In the genomic region with DNA sequence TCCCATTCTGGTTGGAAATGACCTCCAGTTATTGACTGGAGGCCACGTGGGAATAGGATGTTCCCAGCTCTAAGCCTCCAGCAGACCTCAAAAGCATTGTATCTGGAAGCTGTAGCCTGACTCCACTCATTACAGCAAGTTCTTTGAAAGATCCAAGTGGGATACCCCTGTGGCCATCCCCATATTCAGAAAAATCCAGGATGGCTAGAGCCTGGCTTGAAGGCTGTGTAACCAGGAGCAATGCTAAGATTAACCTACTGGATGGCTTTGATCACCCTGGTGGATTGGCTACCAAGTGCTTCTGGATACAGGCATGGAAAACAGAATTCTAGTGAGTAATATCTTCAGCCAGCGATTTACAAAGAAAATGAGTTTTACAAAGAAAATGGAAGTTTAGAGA, we compare ENCODE assay signal across 2 cellular contexts.
A peak's percentile ranks its signal among the peaks of the same experiment; 100 is the strongest.
TF ChIP-seq lines count a peak whose summit lies in the region.

No MANE protein-coding gene starts in this region.

TF ChIP-seq in HepG2, 621 proteins besides CTCF, POLR2A, EP300 and RAD21:
- TF ChIP-seq AGO2 (optimal IDR thresholded peaks at IDR 0.05; ENCODE audit: low read depth, low read length) (peak; percentile 35), ZSCAN20 (CRISPR knock-in tag; IDR thresholded peaks at IDR 0.05; ENCODE audit: borderline replicate concordance) (no peak), ZNF331 (CRISPR knock-in tag; IDR thresholded peaks at IDR 0.05) (no peak), ZNF7 (CRISPR knock-in tag; IDR thresholded peaks at IDR 0.05) (no peak), PPARG (CRISPR knock-in tag; conservative IDR thresholded peaks at IDR 0.05) (no peak), NR1H2 (CRISPR knock-in tag; IDR thresholded peaks at IDR 0.05; ENCODE audit: borderline replicate concordance, low read depth) (no peak), ZNF12 (CRISPR knock-in tag; IDR thresholded peaks at IDR 0.05) (no peak), SMAD9 (CRISPR knock-in tag; IDR thresholded peaks at IDR 0.05) (no peak), RBM22 (optimal IDR thresholded peaks at IDR 0.05; ENCODE audit: low read length) (peak; percentile 93), ZNF337 (CRISPR knock-in tag; IDR thresholded peaks at IDR 0.05; ENCODE audit: borderline replicate concordance, low read depth) (no peak), ZNF335 (CRISPR knock-in tag; IDR thresholded peaks at IDR 0.05) (no peak), HNRNPLL (IDR thresholded peaks at IDR 0.05; ENCODE audit: low read depth, low read length, poor library complexity, severe bottlenecking) (no peak), CAMTA2 (CRISPR knock-in tag; IDR thresholded peaks at IDR 0.05; ENCODE audit: borderline replicate concordance) (no peak)
- TF ChIP-seq, protein P1, sequence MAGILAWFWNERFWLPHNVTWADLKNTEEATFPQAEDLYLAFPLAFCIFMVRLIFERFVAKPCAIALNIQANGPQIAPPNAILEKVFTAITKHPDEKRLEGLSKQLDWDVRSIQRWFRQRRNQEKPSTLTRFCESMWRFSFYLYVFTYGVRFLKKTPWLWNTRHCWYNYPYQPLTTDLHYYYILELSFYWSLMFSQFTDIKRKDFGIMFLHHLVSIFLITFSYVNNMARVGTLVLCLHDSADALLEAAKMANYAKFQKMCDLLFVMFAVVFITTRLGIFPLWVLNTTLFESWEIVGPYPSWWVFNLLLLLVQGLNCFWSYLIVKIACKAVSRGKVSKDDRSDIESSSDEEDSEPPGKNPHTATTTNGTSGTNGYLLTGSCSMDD (CRISPR knock-in tag; IDR thresholded peaks at IDR 0.05): no peak
- TF ChIP-seq, protein P2, sequence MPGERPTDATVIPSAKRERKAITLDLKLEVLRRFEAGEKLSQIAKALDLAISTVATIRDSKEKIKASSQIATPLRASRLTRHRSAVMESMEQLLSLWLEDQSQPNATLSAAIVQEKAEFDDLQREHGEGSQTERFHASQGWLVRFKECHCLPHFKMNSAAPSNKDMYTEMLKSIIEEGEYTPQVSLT (CRISPR knock-in tag; IDR thresholded peaks at IDR 0.05; ENCODE audit: borderline replicate concordance, low read depth): no peak

TF ChIP-seq in HEK293T, 16 proteins besides CTCF, POLR2A, EP300 and RAD21:
- TF ChIP-seq, protein P3, sequence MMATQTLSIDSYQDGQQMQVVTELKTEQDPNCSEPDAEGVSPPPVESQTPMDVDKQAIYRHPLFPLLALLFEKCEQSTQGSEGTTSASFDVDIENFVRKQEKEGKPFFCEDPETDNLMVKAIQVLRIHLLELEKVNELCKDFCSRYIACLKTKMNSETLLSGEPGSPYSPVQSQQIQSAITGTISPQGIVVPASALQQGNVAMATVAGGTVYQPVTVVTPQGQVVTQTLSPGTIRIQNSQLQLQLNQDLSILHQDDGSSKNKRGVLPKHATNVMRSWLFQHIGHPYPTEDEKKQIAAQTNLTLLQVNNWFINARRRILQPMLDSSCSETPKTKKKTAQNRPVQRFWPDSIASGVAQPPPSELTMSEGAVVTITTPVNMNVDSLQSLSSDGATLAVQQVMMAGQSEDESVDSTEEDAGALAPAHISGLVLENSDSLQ (IDR thresholded peaks at IDR 0.05): no peak
- TF ChIP-seq BHLHE40 (IDR thresholded peaks at IDR 0.05; ENCODE audit: borderline replicate concordance): no peak
- no peak for TF ChIP-seq LEF1 (IDR thresholded peaks at IDR 0.05; ENCODE audit: borderline replicate concordance)
- TF ChIP-seq ARNT (IDR thresholded peaks at IDR 0.05): no peak
- TF ChIP-seq ELF4 (IDR thresholded peaks at IDR 0.05): no peak
- TF ChIP-seq ZNF384 (IDR thresholded peaks at IDR 0.05): no peak
- TF ChIP-seq FOXK2 (IDR thresholded peaks at IDR 0.05): no peak
- no peak for TF ChIP-seq FOXM1 (IDR thresholded peaks at IDR 0.05; ENCODE audit: borderline replicate concordance)
- no peak for TF ChIP-seq SUZ12 (IDR thresholded peaks at IDR 0.05)
- TF ChIP-seq HDGF (IDR thresholded peaks at IDR 0.05; ENCODE audit: borderline replicate concordance): no peak
- no peak for TF ChIP-seq NFRKB (IDR thresholded peaks at IDR 0.05)
- TF ChIP-seq SP1 (IDR thresholded peaks at IDR 0.05): no peak
- TF ChIP-seq FOXA1 (IDR thresholded peaks at IDR 0.05): no peak
